In the genomic region with DNA sequence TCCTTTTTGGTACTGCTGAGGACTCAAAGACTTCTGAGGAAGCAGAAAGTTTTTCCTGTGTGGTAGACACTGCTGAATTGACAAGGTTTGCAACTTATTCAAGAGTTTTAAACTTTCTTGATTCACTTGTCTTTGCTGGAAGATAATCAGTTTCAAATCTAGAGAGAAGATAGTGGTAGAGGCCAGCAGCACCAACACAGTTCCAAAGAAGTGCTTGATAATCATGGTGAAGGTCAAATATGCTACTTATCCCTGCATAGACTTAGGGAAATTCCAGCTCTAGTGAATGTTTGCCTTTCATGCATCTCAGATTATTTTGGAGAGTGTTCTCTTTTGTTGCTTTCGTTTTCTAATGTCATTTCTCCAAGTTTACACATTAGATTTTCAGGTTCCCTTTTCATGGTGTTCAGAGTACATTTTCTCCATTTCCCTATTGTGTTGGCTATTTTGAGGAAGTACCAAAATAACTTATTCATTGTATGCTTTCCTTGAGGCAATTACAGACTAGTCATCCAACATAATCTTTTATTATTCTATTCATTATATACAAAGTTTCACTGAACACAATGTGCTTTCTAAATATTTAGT, we compare ENCODE assay signal across 23 cellular contexts. TPM values are rescaled to one million over a fixed set of nuclear protein-coding genes. Genes with fewer than 3 reads are reported as not detected.
DNase-seq lines count a peak whose midpoint lies in the region; ATAC-seq and TF ChIP-seq lines count a peak whose summit lies in the region.
"Had no signal": no experiment of that assay in that cellular context is flagged by ENCODE, and none has a peak within 500 bp of the region (broad histone marks: within the 10 kb centered on the region; RNA-seq: fewer than 3 reads in every experiment).

No MANE protein-coding gene starts in this region.

- H3K4me2 ChIP-seq in MM.1S (ENCODE audit: low read depth, low read length), result peak overlapping the region; percentile 52

- no peaks in the 10 kb centered on the region for H3K36me3 ChIP-seq in MM.1S (replicated peaks; ENCODE audit: insufficient read depth, low read length)
- no peaks in the 10 kb centered on the region for H3K36me3 ChIP-seq in CD8-positive, alpha-beta memory T cell (ENCODE audit: insufficient read depth, low read length)
- H3K36me3 ChIP-seq: ascending aorta, gastrocnemius medialis had no signal

- CTCF ChIA-PET in CD8-positive, alpha-beta memory T cell (lab: Charles Lee), result interaction anchor here (1.3 kb wide), 1 partner anchor 16 kb away, joined by 6 read pairs; no protein-coding TSS in a partner anchor

- no peak overlapping the region for H3K27ac Mint-ChIP-seq in stimulated activated memory B cell treated with anti-CD40 and anti-IgM and Interleukin-4, amounts not matched to agents 10 μg/mL and 1 μg/mL and 100 μg/mL, for 72 hours
- no peak overlapping the region for H3K27ac Mint-ChIP-seq in activated CD4-positive, alpha-beta T cell treated with anti-CD3 and anti-CD28 coated beads, Interleukin-2, amount 10 ng/mL, durations not matched to agents 24 days and 14 days
- no peak overlapping the region for H3K27ac Mint-ChIP-seq in CD8-positive, alpha-beta memory T cell
- H3K27ac Mint-ChIP-seq: activated CD4-positive, alpha-beta memory T cell treated with anti-CD3 and anti-CD28 coated beads for 36 hours; immature natural killer cell had no signal

- no peak overlapping the region for H3K4me3 ChIP-seq in MM.1S (ENCODE audit: low read length)
- H3K4me3 ChIP-seq in CD8-positive, alpha-beta memory T cell (ENCODE audit: low read length), result no peak overlapping the region
- H3K4me3 ChIP-seq: ascending aorta, gastrocnemius medialis had no signal

- no peak for TF ChIP-seq CTCF in MM.1S (IDR thresholded peaks at IDR 0.05; ENCODE audit: low read length)

- H3K4me1 Mint-ChIP-seq in stimulated activated memory B cell treated with anti-CD40 and anti-IgM and Interleukin-4, amounts not matched to agents 10 μg/mL and 1 μg/mL and 100 μg/mL, for 72 hours, result peaks cover 6% of the 10 kb centered on the region
- H3K4me1 Mint-ChIP-seq in activated CD4-positive, alpha-beta T cell treated with anti-CD3 and anti-CD28 coated beads, Interleukin-2, amount 10 ng/mL, durations not matched to agents 24 days and 14 days, result peaks cover 2% of the 10 kb centered on the region
- H3K4me1 Mint-ChIP-seq in CD8-positive, alpha-beta memory T cell, result peaks cover 2 to 14% (median 5%) of the 10 kb centered on the region in 3 donors

- H3K9me2 ChIP-seq in MM.1S (replicated peaks; ENCODE audit: insufficient read depth, low read length), result no peaks in the 10 kb centered on the region

- H3K27me3 ChIP-seq in MM.1S (replicated peaks; ENCODE audit: insufficient read depth, low read length), result no peaks in the 10 kb centered on the region
- no peaks in the 10 kb centered on the region for H3K27me3 ChIP-seq in CD8-positive, alpha-beta memory T cell (ENCODE audit: insufficient read depth, low read length, poor library complexity, severe bottlenecking)
- H3K27me3 ChIP-seq: ascending aorta, gastrocnemius medialis had no signal

- ATAC-seq in GM21390 (IDR thresholded peaks at IDR 0.05; ENCODE audit: unreplicated experiment) (peak; percentile 59), GM19324 (IDR thresholded peaks at IDR 0.05; ENCODE audit: low FRiP score, unreplicated experiment) (no peak)
- peak; percentile 20 for ATAC-seq in stimulated activated memory B cell treated with anti-CD40 and anti-IgM and Interleukin-4, amounts not matched to agents 10 μg/mL and 1 μg/mL and 100 μg/mL, for 72 hours
- ATAC-seq: gastrocnemius medialis, sciatic nerve had no signal

- no peaks in the 10 kb centered on the region for H3K9me3 ChIP-seq in MM.1S (replicated peaks; ENCODE audit: insufficient read depth, low read length)
- H3K9me3 ChIP-seq in CD8-positive, alpha-beta memory T cell (ENCODE audit: low read length), result no peaks in the 10 kb centered on the region
- H3K9me3 ChIP-seq: ascending aorta, gastrocnemius medialis had no signal

- no peak overlapping the region for H3K27ac ChIP-seq in MM.1S (ENCODE audit: low read length)
- H3K27ac ChIP-seq in CD8-positive, alpha-beta memory T cell (ENCODE audit: low read depth, low read length), result no peak overlapping the region
- H3K27ac ChIP-seq: ascending aorta, gastrocnemius medialis had no signal

- DNase-seq in MM.1S (no peak), dermis blood vessel endothelial cell (peak; percentile 19), NCI-H446 (lab: John Stamatoyannopoulos, UW) (no peak)
- DNase-seq in activated CD4-positive, alpha-beta T cell treated with anti-CD3 and anti-CD28 coated beads, Interleukin-2, amount 10 ng/mL, durations not matched to agents 24 days and 14 days, result no peak
- no peak for DNase-seq in CD8-positive, alpha-beta memory T cell
- DNase-seq: activated CD4-positive, alpha-beta memory T cell treated with anti-CD3 and anti-CD28 coated beads for 36 hours; C1 segment of cervical spinal cord; DMS53; gastrocnemius medialis; immature natural killer cell; Karpas-422; NCI-H1694; occipital lobe; stimulated activated CD4-positive, alpha-beta T cell treated with anti-CD3 and anti-CD28 coated beads, Interleukin-1b, Interleukin-23, amount 100 ng/mL, for 48 hours had no signal

- peaks cover 17% of the 10 kb centered on the region for H3K4me1 ChIP-seq in MM.1S (ENCODE audit: low read length)
- H3K4me1 ChIP-seq in CD8-positive, alpha-beta memory T cell (ENCODE audit: insufficient read depth, low read length), result no peaks in the 10 kb centered on the region
- H3K4me1 ChIP-seq: ascending aorta, gastrocnemius medialis had no signal

- H3K79me2 ChIP-seq in MM.1S (ENCODE audit: low read length), result no peaks in the 10 kb centered on the region

- H3K27me3 Mint-ChIP-seq in stimulated activated memory B cell treated with anti-CD40 and anti-IgM and Interleukin-4, amounts not matched to agents 10 μg/mL and 1 μg/mL and 100 μg/mL, for 72 hours, result peaks cover 9% of the 10 kb centered on the region
- H3K27me3 Mint-ChIP-seq in activated CD4-positive, alpha-beta T cell treated with anti-CD3 and anti-CD28 coated beads, Interleukin-2, amount 10 ng/mL, durations not matched to agents 24 days and 14 days, result peaks cover 9% of the 10 kb centered on the region
- H3K27me3 Mint-ChIP-seq in CD8-positive, alpha-beta memory T cell, result peaks cover 3 to 7% of the 10 kb centered on the region in 2 donors

- no peak overlapping the region for H3K9ac ChIP-seq in MM.1S (ENCODE audit: low read length)

- H3K9me3 Mint-ChIP-seq in stimulated activated memory B cell treated with anti-CD40 and anti-IgM and Interleukin-4, amounts not matched to agents 10 μg/mL and 1 μg/mL and 100 μg/mL, for 72 hours, result peaks cover 10% of the 10 kb centered on the region
- H3K9me3 Mint-ChIP-seq in activated CD4-positive, alpha-beta T cell treated with anti-CD3 and anti-CD28 coated beads, Interleukin-2, amount 10 ng/mL, durations not matched to agents 24 days and 14 days, result no peaks in the 10 kb centered on the region
- peaks cover 9 to 14% (median 12%) of the 10 kb centered on the region in 5 donors for H3K9me3 Mint-ChIP-seq in CD8-positive, alpha-beta memory T cell

- H4K20me1 ChIP-seq in MM.1S (ENCODE audit: insufficient read depth, low read length), result no peaks in the 10 kb centered on the region

- H3K4me3 Mint-ChIP-seq in stimulated activated memory B cell treated with anti-CD40 and anti-IgM and Interleukin-4, amounts not matched to agents 10 μg/mL and 1 μg/mL and 100 μg/mL, for 72 hours, result no peak overlapping the region
- H3K4me3 Mint-ChIP-seq in activated CD4-positive, alpha-beta T cell treated with anti-CD3 and anti-CD28 coated beads, Interleukin-2, amount 10 ng/mL, durations not matched to agents 24 days and 14 days, result no peak overlapping the region
- H3K4me3 Mint-ChIP-seq in CD8-positive, alpha-beta memory T cell, result no peak overlapping the region
- H3K4me3 Mint-ChIP-seq: activated CD4-positive, alpha-beta memory T cell treated with anti-CD3 and anti-CD28 coated beads for 36 hours; immature natural killer cell had no signal

- POLR2A ChIA-PET in CD8-positive, alpha-beta memory T cell (lab: Charles Lee), result no interaction called here

- intact Hi-C loops in activated CD4-positive, alpha-beta T cell treated with anti-CD3 and anti-CD28 coated beads, Interleukin-2, amount 10 ng/mL, durations not matched to agents 24 days and 14 days (cut with micrococcal nuclease), result no loop called here

- no peak overlapping the region for H2AFZ ChIP-seq in MM.1S (ENCODE audit: low read length)

- H3K36me3 Mint-ChIP-seq in stimulated activated memory B cell treated with anti-CD40 and anti-IgM and Interleukin-4, amounts not matched to agents 10 μg/mL and 1 μg/mL and 100 μg/mL, for 72 hours, result no peaks in the 10 kb centered on the region
- H3K36me3 Mint-ChIP-seq in activated CD4-positive, alpha-beta T cell treated with anti-CD3 and anti-CD28 coated beads, Interleukin-2, amount 10 ng/mL, durations not matched to agents 24 days and 14 days (ENCODE audit: low read depth), result no peaks in the 10 kb centered on the region
- peaks cover 0 to 15% (median 0%) of the 10 kb centered on the region in 3 donors for H3K36me3 Mint-ChIP-seq in CD8-positive, alpha-beta memory T cell
- H3K36me3 Mint-ChIP-seq: activated CD4-positive, alpha-beta memory T cell treated with anti-CD3 and anti-CD28 coated beads for 36 hours had no signal

- no peaks in the 10 kb centered on the region for H3F3A ChIP-seq in MM.1S (ENCODE audit: insufficient read depth, low read length)

RNA-seq across cellular contexts. Expression of a gene that starts 0.5 kb away (rescaled TPM):
- 0.05 and 0.17 TPM in 2 replicates for total RNA-seq in dermis blood vessel endothelial cell
- total RNA-seq in activated CD4-positive, alpha-beta T cell treated with anti-CD3 and anti-CD28 coated beads, Interleukin-2, amount 10 ng/mL, durations not matched to agents 24 days and 14 days, result not detected in 2 replicates
- total RNA-seq in CD8-positive, alpha-beta memory T cell, result under 1 TPM in 1 of 2 experiments, not detected in 1; 0.15 TPM
- not detected for polyA plus RNA-seq in CD8-positive, alpha-beta memory T cell
- total RNA-seq: activated CD4-positive, alpha-beta memory T cell treated with anti-CD3 and anti-CD28 coated beads for 36 hours; ascending aorta; chondrocyte; gastrocnemius medialis; H4; mesenteric fat pad; occipital lobe; sciatic nerve had no signal
- polyA plus RNA-seq: immature natural killer cell had no signal

RNA-seq across cellular contexts. Expression of a gene that starts 41.3 kb away (rescaled TPM):
- total RNA-seq in dermis blood vessel endothelial cell, result not detected in 2 replicates
- not detected in 2 replicates for total RNA-seq in activated CD4-positive, alpha-beta T cell treated with anti-CD3 and anti-CD28 coated beads, Interleukin-2, amount 10 ng/mL, durations not matched to agents 24 days and 14 days
- not detected for total RNA-seq in CD8-positive, alpha-beta memory T cell
- not detected for polyA plus RNA-seq in CD8-positive, alpha-beta memory T cell
- total RNA-seq: activated CD4-positive, alpha-beta memory T cell treated with anti-CD3 and anti-CD28 coated beads for 36 hours; ascending aorta; chondrocyte; gastrocnemius medialis; H4; mesenteric fat pad; NCI-H460; occipital lobe; sciatic nerve had no signal
- polyA plus RNA-seq: immature natural killer cell had no signal
